ENCODE assay signal across 1 cellular context in the genomic region with DNA sequence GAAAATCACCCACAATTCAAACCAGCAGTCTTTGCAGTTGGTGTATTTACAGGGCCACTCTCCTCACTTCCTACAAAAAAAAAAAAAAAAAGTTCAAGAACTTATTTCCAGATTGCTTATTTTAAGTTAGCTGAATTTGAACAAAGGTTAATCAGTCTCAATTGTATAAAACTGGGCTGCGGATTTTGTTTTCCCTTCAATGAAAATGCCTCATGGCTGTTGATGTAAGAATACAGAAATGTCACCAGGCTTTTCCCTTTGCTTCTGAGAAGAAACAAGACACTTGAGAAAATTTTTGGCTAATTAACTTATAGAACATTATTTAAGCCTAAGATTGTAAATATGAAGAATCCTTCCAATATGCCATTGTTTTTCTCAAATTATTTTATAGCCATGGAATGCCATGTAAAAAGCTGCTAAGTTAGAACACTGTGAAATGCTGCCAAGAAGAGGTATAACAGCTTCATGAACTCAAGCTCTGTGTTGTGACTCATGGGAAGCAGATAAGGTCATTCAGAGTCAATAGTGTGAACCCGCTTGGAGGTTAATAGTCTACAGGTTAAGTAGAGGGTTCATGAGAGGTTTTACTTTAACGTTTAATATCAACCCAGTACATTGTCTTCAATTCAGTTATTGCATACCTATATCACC.
TF ChIP-seq lines count a peak whose summit lies in the region.

No MANE protein-coding gene starts in this region.

TF ChIP-seq in SK-N-SH, 30 proteins besides CTCF, POLR2A, EP300 and RAD21 (continued from another document):
- TF ChIP-seq TEAD4 (IDR thresholded peaks at IDR 0.05; ENCODE audit: borderline replicate concordance, insufficient read depth) = no peak
- TF ChIP-seq, protein P1, sequence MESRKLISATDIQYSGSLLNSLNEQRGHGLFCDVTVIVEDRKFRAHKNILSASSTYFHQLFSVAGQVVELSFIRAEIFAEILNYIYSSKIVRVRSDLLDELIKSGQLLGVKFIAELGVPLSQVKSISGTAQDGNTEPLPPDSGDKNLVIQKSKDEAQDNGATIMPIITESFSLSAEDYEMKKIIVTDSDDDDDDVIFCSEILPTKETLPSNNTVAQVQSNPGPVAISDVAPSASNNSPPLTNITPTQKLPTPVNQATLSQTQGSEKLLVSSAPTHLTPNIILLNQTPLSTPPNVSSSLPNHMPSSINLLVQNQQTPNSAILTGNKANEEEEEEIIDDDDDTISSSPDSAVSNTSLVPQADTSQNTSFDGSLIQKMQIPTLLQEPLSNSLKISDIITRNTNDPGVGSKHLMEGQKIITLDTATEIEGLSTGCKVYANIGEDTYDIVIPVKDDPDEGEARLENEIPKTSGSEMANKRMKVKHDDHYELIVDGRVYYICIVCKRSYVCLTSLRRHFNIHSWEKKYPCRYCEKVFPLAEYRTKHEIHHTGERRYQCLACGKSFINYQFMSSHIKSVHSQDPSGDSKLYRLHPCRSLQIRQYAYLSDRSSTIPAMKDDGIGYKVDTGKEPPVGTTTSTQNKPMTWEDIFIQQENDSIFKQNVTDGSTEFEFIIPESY (IDR thresholded peaks at IDR 0.05; ENCODE audit: borderline replicate concordance, low read depth) = no peak
- TF ChIP-seq GABPA (IDR thresholded peaks at IDR 0.05; ENCODE audit: low read depth) = no peak
- 0 out of 2 replicates have a peak, but pooled peaks have one; percentile 9 for TF ChIP-seq JUND (IDR thresholded peaks at IDR 0.05)
- TF ChIP-seq, protein P2, sequence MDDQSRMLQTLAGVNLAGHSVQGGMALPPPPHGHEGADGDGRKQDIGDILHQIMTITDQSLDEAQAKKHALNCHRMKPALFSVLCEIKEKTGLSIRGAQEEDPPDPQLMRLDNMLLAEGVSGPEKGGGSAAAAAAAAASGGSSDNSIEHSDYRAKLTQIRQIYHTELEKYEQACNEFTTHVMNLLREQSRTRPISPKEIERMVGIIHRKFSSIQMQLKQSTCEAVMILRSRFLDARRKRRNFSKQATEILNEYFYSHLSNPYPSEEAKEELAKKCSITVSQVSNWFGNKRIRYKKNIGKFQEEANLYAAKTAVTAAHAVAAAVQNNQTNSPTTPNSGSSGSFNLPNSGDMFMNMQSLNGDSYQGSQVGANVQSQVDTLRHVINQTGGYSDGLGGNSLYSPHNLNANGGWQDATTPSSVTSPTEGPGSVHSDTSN (IDR thresholded peaks at IDR 0.05) = no peak
- TF ChIP-seq NFIC (IDR thresholded peaks at IDR 0.05; ENCODE audit: borderline replicate concordance) = peak; percentile 23; the same call in 1 of the 2 replicates
- no peak for TF ChIP-seq FOXJ3 (CRISPR knock-in tag; IDR thresholded peaks at IDR 0.05)
- no peak for TF ChIP-seq POLR2AphosphoS5 (IDR thresholded peaks at IDR 0.05; ENCODE audit: low read depth, low read length)
- no peak for TF ChIP-seq SIN3A (IDR thresholded peaks at IDR 0.05; ENCODE audit: borderline replicate concordance, low read depth, low read length)
- TF ChIP-seq TCF12 (IDR thresholded peaks at IDR 0.05) = peak; percentile 27; the same call in 1 of the 2 replicates
- TF ChIP-seq, protein P3, sequence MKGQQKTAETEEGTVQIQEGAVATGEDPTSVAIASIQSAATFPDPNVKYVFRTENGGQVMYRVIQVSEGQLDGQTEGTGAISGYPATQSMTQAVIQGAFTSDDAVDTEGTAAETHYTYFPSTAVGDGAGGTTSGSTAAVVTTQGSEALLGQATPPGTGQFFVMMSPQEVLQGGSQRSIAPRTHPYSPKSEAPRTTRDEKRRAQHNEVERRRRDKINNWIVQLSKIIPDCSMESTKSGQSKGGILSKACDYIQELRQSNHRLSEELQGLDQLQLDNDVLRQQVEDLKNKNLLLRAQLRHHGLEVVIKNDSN (IDR thresholded peaks at IDR 0.05; ENCODE audit: borderline replicate concordance, low read depth) = no peak
- no peak for TF ChIP-seq RFX5 (IDR thresholded peaks at IDR 0.05; ENCODE audit: low read length)
- no peak for TF ChIP-seq RCOR1 (IDR thresholded peaks at IDR 0.05; ENCODE audit: low read length)
- TF ChIP-seq TAF1 (IDR thresholded peaks at IDR 0.05; ENCODE audit: borderline replicate concordance, low read depth, low read length) = no peak
- no peak for TF ChIP-seq CHD2 (IDR thresholded peaks at IDR 0.05; ENCODE audit: low read length, partially characterized antibody)
- no peak for TF ChIP-seq FOXM1 (IDR thresholded peaks at IDR 0.05; ENCODE audit: low read depth)
- TF ChIP-seq EZH2phosphoT487 (IDR thresholded peaks at IDR 0.05; ENCODE audit: borderline replicate concordance, low read depth) = no peak
- TF ChIP-seq ELF1 (IDR thresholded peaks at IDR 0.05) = no peak
- no peak for TF ChIP-seq NRF1 (IDR thresholded peaks at IDR 0.05; ENCODE audit: low read depth, low read length)
- TF ChIP-seq, protein P4, sequence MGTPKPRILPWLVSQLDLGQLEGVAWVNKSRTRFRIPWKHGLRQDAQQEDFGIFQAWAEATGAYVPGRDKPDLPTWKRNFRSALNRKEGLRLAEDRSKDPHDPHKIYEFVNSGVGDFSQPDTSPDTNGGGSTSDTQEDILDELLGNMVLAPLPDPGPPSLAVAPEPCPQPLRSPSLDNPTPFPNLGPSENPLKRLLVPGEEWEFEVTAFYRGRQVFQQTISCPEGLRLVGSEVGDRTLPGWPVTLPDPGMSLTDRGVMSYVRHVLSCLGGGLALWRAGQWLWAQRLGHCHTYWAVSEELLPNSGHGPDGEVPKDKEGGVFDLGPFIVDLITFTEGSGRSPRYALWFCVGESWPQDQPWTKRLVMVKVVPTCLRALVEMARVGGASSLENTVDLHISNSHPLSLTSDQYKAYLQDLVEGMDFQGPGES (IDR thresholded peaks at IDR 0.05; ENCODE audit: low read depth, low read length) = no peak
- no peak for TF ChIP-seq YY1 (IDR thresholded peaks at IDR 0.05; ENCODE audit: low read depth)
- TF ChIP-seq, protein P5, sequence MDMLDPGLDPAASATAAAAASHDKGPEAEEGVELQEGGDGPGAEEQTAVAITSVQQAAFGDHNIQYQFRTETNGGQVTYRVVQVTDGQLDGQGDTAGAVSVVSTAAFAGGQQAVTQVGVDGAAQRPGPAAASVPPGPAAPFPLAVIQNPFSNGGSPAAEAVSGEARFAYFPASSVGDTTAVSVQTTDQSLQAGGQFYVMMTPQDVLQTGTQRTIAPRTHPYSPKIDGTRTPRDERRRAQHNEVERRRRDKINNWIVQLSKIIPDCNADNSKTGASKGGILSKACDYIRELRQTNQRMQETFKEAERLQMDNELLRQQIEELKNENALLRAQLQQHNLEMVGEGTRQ (IDR thresholded peaks at IDR 0.05; ENCODE audit: borderline replicate concordance, low read depth, low read length) = no peak
- no peak for TF ChIP-seq MEF2A (IDR thresholded peaks at IDR 0.05; ENCODE audit: borderline replicate concordance, low read depth)
